8 cellular contexts compared by ENCODE assay signal in genomic region chr9:27528278-27528885, GRCh38. TPM values are rescaled to one million over a fixed set of nuclear protein-coding genes. Genes with fewer than 3 reads are reported as not detected.
DNase-seq lines count a peak whose midpoint lies in the region; ATAC-seq and TF ChIP-seq lines count a peak whose summit lies in the region.

No MANE protein-coding gene starts in this region.

- peak; percentile 68 for ATAC-seq in naive thymus-derived CD4-positive, alpha-beta T cell

- H3K9ac ChIP-seq in subcutaneous abdominal adipose tissue (ENCODE audit: low read length in 5 of 5): peak overlapping the region; percentile 58 to 93 (median 86)

- no peaks in the 10 kb centered on the region for H3K27me3 ChIP-seq in HAP-1 (ENCODE audit: low read depth)
- no peaks in the 10 kb centered on the region for H3K27me3 ChIP-seq in naive thymus-derived CD4-positive, alpha-beta T cell (ENCODE audit: control insufficient read depth in 2 of 2, insufficient read depth in 2 of 2, low read length in 2 of 2)
- H3K27me3 ChIP-seq in subcutaneous abdominal adipose tissue (ENCODE audit: control insufficient read depth in 5 of 5, insufficient read depth in 4 of 5, low read length in 5 of 5): no peaks in the 10 kb centered on the region

- intact Hi-C loops in naive thymus-derived CD4-positive, alpha-beta T cell (cut with micrococcal nuclease): loop anchor here (1.0 to 5.0 kb wide), 6 partner anchors 16 to 582 kb away; partner anchors contain the start of genes C9orf72 (in 1 of the 2) and PLAA (in 1 of the 2)

- in situ Hi-C loops in G401 (cut with HindIII; ENCODE audit: low sequenced_read_pairs): loop anchor here (25.0 kb wide), 1 partner anchor 191 kb away; no protein-coding TSS in a partner anchor
- in situ Hi-C loops in HAP-1 (cut with MboI; ENCODE audit: low sequenced_read_pairs): loop anchor here (5.0 to 25.0 kb wide), 2 partner anchors 196 to 491 kb away; no protein-coding TSS in a partner anchor

- peak; percentile 53 for DNase-seq in G401 (ENCODE audit: low spot score)
- DNase-seq in HAP-1 (ENCODE audit: low spot score in 2 of 2): peak; percentile 72 to 89
- peak; percentile 75 for DNase-seq in NCI-H226
- peak; percentile 33 for DNase-seq in activated effector memory CD4-positive, alpha-beta T cell treated with Interleukin-2 at 50 U/mL for 16 hours
- peak; percentile 60 for DNase-seq in fibroblast of pulmonary artery (ENCODE audit: low read depth)
- peak; percentile 28 to 70 (median 47) for DNase-seq in naive thymus-derived CD4-positive, alpha-beta T cell
- no peak for DNase-seq in NCI-H2171 (lab: John Stamatoyannopoulos, UW)

- CTCF ChIA-PET in naive thymus-derived CD4-positive, alpha-beta T cell (lab: Charles Lee): interaction anchor here (1.4 kb wide), 1 partner anchor 195 kb away, joined by 3 read pairs; no protein-coding TSS in a partner anchor

- peaks cover 0 to 31% (median 0%) of the 10 kb centered on the region in 5 donors for H3K27me3 Mint-ChIP-seq in naive thymus-derived CD4-positive, alpha-beta T cell

- no peaks in the 10 kb centered on the region for H3K36me3 Mint-ChIP-seq in naive thymus-derived CD4-positive, alpha-beta T cell

- H3K36me3 ChIP-seq in HAP-1 (replicated peaks) (no peaks in the 10 kb centered on the region), subcutaneous abdominal adipose tissue (ENCODE audit: control insufficient read depth in 5 of 5, insufficient read depth in 5 of 5, low read length in 5 of 5) (no peaks in the 10 kb centered on the region)
- no peaks in the 10 kb centered on the region for H3K36me3 ChIP-seq in naive thymus-derived CD4-positive, alpha-beta T cell (ENCODE audit: control insufficient read depth in 2 of 3, insufficient read depth in 3 of 3, low read length in 3 of 3)

- POLR2A ChIA-PET in naive thymus-derived CD4-positive, alpha-beta T cell (lab: Charles Lee): no interaction called here

- peaks cover 13% of the 10 kb centered on the region for H3K4me1 ChIP-seq in HAP-1
- no peaks in the 10 kb centered on the region for H3K4me1 ChIP-seq in naive thymus-derived CD4-positive, alpha-beta T cell (ENCODE audit: control insufficient read depth in 2 of 2, insufficient read depth in 2 of 2, low read length in 2 of 2)
- peaks cover 0 to 23% (median 16%) of the 10 kb centered on the region in 5 donors for H3K4me1 ChIP-seq in subcutaneous abdominal adipose tissue (ENCODE audit: control insufficient read depth in 5 of 5, insufficient read depth in 5 of 5, low read length in 5 of 5)

- H3K4me3 Mint-ChIP-seq in naive thymus-derived CD4-positive, alpha-beta T cell: peak overlapping the region; percentile 89 to 96 (median 94)

- H3K9me3 ChIP-seq in HAP-1: no peaks in the 10 kb centered on the region
- H3K9me3 ChIP-seq in naive thymus-derived CD4-positive, alpha-beta T cell (ENCODE audit: control insufficient read depth in 2 of 3, low read length in 3 of 3): no peaks in the 10 kb centered on the region
- no peaks in the 10 kb centered on the region for H3K9me3 ChIP-seq in subcutaneous abdominal adipose tissue (ENCODE audit: control insufficient read depth in 5 of 5, low read length in 5 of 5)

- TF ChIP-seq CTCF in fibroblast of pulmonary artery (IDR thresholded peaks at IDR 0.05; ENCODE audit: low read length, missing control alignments): no peak

- H3K4me1 Mint-ChIP-seq in naive thymus-derived CD4-positive, alpha-beta T cell: peaks cover 0 to 16% (median 5%) of the 10 kb centered on the region in 7 donors

- H3K27ac ChIP-seq in naive thymus-derived CD4-positive, alpha-beta T cell (ENCODE audit: low read depth, low read length): peak overlapping the region; percentile 45
- peak overlapping the region; percentile 82 for H3K27ac ChIP-seq in subcutaneous abdominal adipose tissue (ENCODE audit: low read depth, low read length)

- no peaks in the 10 kb centered on the region for H3K9me3 Mint-ChIP-seq in naive thymus-derived CD4-positive, alpha-beta T cell

- peak overlapping the region in 7 of 9 donors; percentile 49 to 86 (median 66) for H3K27ac Mint-ChIP-seq in naive thymus-derived CD4-positive, alpha-beta T cell

- H3K4me3 ChIP-seq in HAP-1 (peak overlapping the region; percentile 72), fibroblast of pulmonary artery (replicated peaks; ENCODE audit: low read depth, low read length) (peak overlapping the region; percentile 52), subcutaneous abdominal adipose tissue (ENCODE audit: low read depth in 1 of 5, low read length in 5 of 5) (peak overlapping the region; percentile 77 to 92 (median 82))
- peak overlapping the region; percentile 59 for H3K4me3 ChIP-seq in naive thymus-derived CD4-positive, alpha-beta T cell (ENCODE audit: low read length)

RNA-seq across cellular contexts. Expression of gene MOB3B, which starts 1.2 kb away (rescaled TPM):
- total RNA-seq in G401 (2014; rRNA removed; shearing (Covaris generic)): not detected in 2 replicates
- 1 to 10 TPM in 2 of 5 experiments, under 1 TPM in 3; 0.29 to 1.8 (median 0.76) TPM for total RNA-seq in naive thymus-derived CD4-positive, alpha-beta T cell
- under 1 TPM in 1 of 2 donors, not detected in 1; 0.07 TPM for polyA plus RNA-seq in naive thymus-derived CD4-positive, alpha-beta T cell

RNA-seq across cellular contexts. Expression of gene IFNK, which starts 4.3 kb away (rescaled TPM):
- total RNA-seq in G401 (2014; rRNA removed; shearing (Covaris generic)): not detected in 2 replicates
- not detected for total RNA-seq in naive thymus-derived CD4-positive, alpha-beta T cell
- polyA plus RNA-seq in naive thymus-derived CD4-positive, alpha-beta T cell: not detected

RNA-seq across cellular contexts. Expression of gene C9orf72, which starts 44.9 kb away (rescaled TPM):
- 3.6 and 6.0 TPM in 2 replicates for total RNA-seq in G401 (2014; rRNA removed; shearing (Covaris generic))
- 10 to 100 TPM; 12.2 to 65.8 (median 26.5) TPM for total RNA-seq in naive thymus-derived CD4-positive, alpha-beta T cell
- polyA plus RNA-seq in naive thymus-derived CD4-positive, alpha-beta T cell: 10 to 100 TPM in 1 of 2 donors, 1 to 10 TPM in 1; 9.2 to 11.0 TPM
